Comparison of ENCODE assay signal across 8 cellular contexts in genomic region chr4:141636077-141636770, GRCh38. TPM values are rescaled to one million over a fixed set of nuclear protein-coding genes. Genes with fewer than 3 reads are reported as not detected.
DNase-seq lines count a peak whose midpoint lies in the region; ATAC-seq and TF ChIP-seq lines count a peak whose summit lies in the region.

IL15 (plus strand) TSS chr4:141636583; CDS start chr4:141719465, 82,882 bp downstream.

- DNase-seq in NCI-H187 (lab: John Stamatoyannopoulos, UW) (peak; percentile 5 to 14), NCI-H187 treated with DMSO at 0.1 percent for 48 hours (lab: John Stamatoyannopoulos, UW) (no peak), NCI-H774 (lab: John Stamatoyannopoulos, UW) (peak; percentile 42), fibroblast of villous mesenchyme (ENCODE audit: low read depth) (peak; percentile 81), neuronal stem cell (ENCODE audit: low spot score) (peak; percentile 30), thyroid gland (peak; percentile 90 to 91)
- DNase-seq in activated T-helper 2 cell treated with anti-CD3 and anti-CD28 coated beads, Interferon-gamma antibody, Interleukin-2, Interleukin-4, amounts not matched to agents 10 μg/mL and 5 μg/mL and 100 μg/mL, durations not matched to agents 14 hours and 24 hours and 36 hours (ENCODE audit: low spot score): peak; percentile 57

- no peak within 1 kb of the TSS for H2AK5ac ChIP-seq in neuronal stem cell (ENCODE audit: low read depth, low read length)

- no peak within 1 kb of the TSS for H2BK12ac ChIP-seq in neuronal stem cell (ENCODE audit: low read length)

- no peak within 1 kb of the TSS for H4K8ac ChIP-seq in neuronal stem cell (ENCODE audit: low read depth, low read length)

- peak within 1 kb of the TSS; percentile 14 for H3K27ac Mint-ChIP-seq in activated T-helper 2 cell treated with anti-CD3 and anti-CD28 coated beads, Interferon-gamma antibody, Interleukin-2, Interleukin-4, amounts not matched to agents 10 μg/mL and 5 μg/mL and 100 μg/mL, durations not matched to agents 14 hours and 24 hours and 36 hours

- H3K23ac ChIP-seq in neuronal stem cell (ENCODE audit: low read depth, low read length, poor library complexity): peak within 1 kb of the TSS; percentile 1

- peak within 1 kb of the TSS; percentile 54 for H3K9ac ChIP-seq in neuronal stem cell (ENCODE audit: low read depth, low read length, poor library complexity)

- no peak within 1 kb of the TSS for H2BK120ac ChIP-seq in neuronal stem cell (ENCODE audit: low read depth, low read length)

- H2BK15ac ChIP-seq in neuronal stem cell (ENCODE audit: low read length): no peak within 1 kb of the TSS

- H3K27ac ChIP-seq in neuronal stem cell (replicated peaks; ENCODE audit: low read length) (no peak within 1 kb of the TSS), thyroid gland (peak within 1 kb of the TSS; percentile 91 to 96 (median 94))

- H3K4me3 ChIP-seq in fibroblast of villous mesenchyme (ENCODE audit: low read depth, low read length) (peak within 1 kb of the TSS; percentile 83), neuronal stem cell (ENCODE audit: low read length in 2 of 2) (peak within 1 kb of the TSS; percentile 43 to 87), thyroid gland (replicated peaks in 1 of 3) (peak within 1 kb of the TSS; percentile 59 to 89 (median 86))

- H4K91ac ChIP-seq in neuronal stem cell (ENCODE audit: low read depth, low read length, poor library complexity): no peak within 1 kb of the TSS

- peak within 1 kb of the TSS; percentile 96 for H3K4me2 ChIP-seq in neuronal stem cell (ENCODE audit: insufficient read depth, low read length, poor library complexity, severe bottlenecking)

- H3K4ac ChIP-seq in neuronal stem cell (ENCODE audit: low read length): no peak within 1 kb of the TSS

- intact Hi-C loops in activated T-helper 2 cell treated with anti-CD3 and anti-CD28 coated beads, Interferon-gamma antibody, Interleukin-2, Interleukin-4, amounts not matched to agents 10 μg/mL and 5 μg/mL and 100 μg/mL, durations not matched to agents 14 hours and 24 hours and 36 hours (cut with micrococcal nuclease): loop anchor here (5.0 kb wide), 1 partner anchor 1211 kb away; the partner anchor contains the start of gene INPP4B
- intact Hi-C loops in thyroid gland (cut with DNase I): no loop called here

- H3K36me3 ChIP-seq in neuronal stem cell (replicated peaks in 1 of 2; ENCODE audit: control insufficient read depth in 2 of 2, insufficient read depth in 2 of 2, low read length in 2 of 2): no peaks in the 10 kb centered on the region
- H3K36me3 ChIP-seq in thyroid gland: no peaks in the 10 kb centered on the region

- H3K4me1 ChIP-seq in neuronal stem cell (ENCODE audit: control insufficient read depth in 2 of 2, insufficient read depth in 1 of 2, low read depth in 1 of 2, low read length in 2 of 2) (peaks cover 4% of the 10 kb centered on the region in 2 donors), thyroid gland (peaks cover 7 to 14% of the 10 kb centered on the region in 2 donors)

- no CpG with 5 or more reads among the region's 43 CpGs for WGBS in neuronal stem cell (ENCODE audit: extremely low coverage in 2 of 2, insufficient read length in 2 of 2, insufficient replicate concordance in 1 of 2), 2 donors
- WGBS in thyroid gland, 2 donors: 1 to 2% methylated on average over 24 to 43 of the region's 43 CpGs

- H3K9me3 ChIP-seq in neuronal stem cell (replicated peaks in 1 of 2; ENCODE audit: control insufficient read depth in 2 of 2, insufficient read depth in 1 of 2, low read depth in 1 of 2, low read length in 2 of 2) (no peaks in the 10 kb centered on the region), thyroid gland (no peaks in the 10 kb centered on the region)

- TF ChIP-seq CTCF in fibroblast of villous mesenchyme (IDR thresholded peaks at IDR 0.05; ENCODE audit: insufficient read depth, low read depth, low read length) (no peak), thyroid gland (IDR thresholded peaks at IDR 0.05) (no peak)

- H3K27me3 ChIP-seq in neuronal stem cell (ENCODE audit: control insufficient read depth in 3 of 3, insufficient read depth in 3 of 3, low read depth in 1 of 3, low read length in 3 of 3) (peaks cover 11 to 29% (median 22%) of the 10 kb centered on the region in 3 experiments), thyroid gland (no peaks in the 10 kb centered on the region)

- H3K36me3 Mint-ChIP-seq in activated T-helper 2 cell treated with anti-CD3 and anti-CD28 coated beads, Interferon-gamma antibody, Interleukin-2, Interleukin-4, amounts not matched to agents 10 μg/mL and 5 μg/mL and 100 μg/mL, durations not matched to agents 14 hours and 24 hours and 36 hours (ENCODE audit: low read depth): no peaks in the 10 kb centered on the region

- no peaks in the 10 kb centered on the region for H3K79me1 ChIP-seq in neuronal stem cell (ENCODE audit: low read depth, low read length)

- no peak for TF ChIP-seq POLR2A in thyroid gland (IDR thresholded peaks at IDR 0.05)

- peak within 1 kb of the TSS; percentile 65 for H3K18ac ChIP-seq in neuronal stem cell (ENCODE audit: low read length)

- no peak within 1 kb of the TSS for H2BK5ac ChIP-seq in neuronal stem cell (ENCODE audit: low read length)

- H3K4me1 Mint-ChIP-seq in activated T-helper 2 cell treated with anti-CD3 and anti-CD28 coated beads, Interferon-gamma antibody, Interleukin-2, Interleukin-4, amounts not matched to agents 10 μg/mL and 5 μg/mL and 100 μg/mL, durations not matched to agents 14 hours and 24 hours and 36 hours (ENCODE audit: low read depth): peaks cover 7% of the 10 kb centered on the region

- H3K27me3 Mint-ChIP-seq in activated T-helper 2 cell treated with anti-CD3 and anti-CD28 coated beads, Interferon-gamma antibody, Interleukin-2, Interleukin-4, amounts not matched to agents 10 μg/mL and 5 μg/mL and 100 μg/mL, durations not matched to agents 14 hours and 24 hours and 36 hours (ENCODE audit: low read depth): peaks cover 38% of the 10 kb centered on the region

- H2AFZ ChIP-seq in neuronal stem cell (ENCODE audit: low read length): peak within 1 kb of the TSS; percentile 90

- H3K9me3 Mint-ChIP-seq in activated T-helper 2 cell treated with anti-CD3 and anti-CD28 coated beads, Interferon-gamma antibody, Interleukin-2, Interleukin-4, amounts not matched to agents 10 μg/mL and 5 μg/mL and 100 μg/mL, durations not matched to agents 14 hours and 24 hours and 36 hours: no peaks in the 10 kb centered on the region

- peak; percentile 59 for ATAC-seq in HG02852 (IDR thresholded peaks at IDR 0.05; ENCODE audit: unreplicated experiment)

- peak within 1 kb of the TSS; percentile 89 for H3K4me3 Mint-ChIP-seq in activated T-helper 2 cell treated with anti-CD3 and anti-CD28 coated beads, Interferon-gamma antibody, Interleukin-2, Interleukin-4, amounts not matched to agents 10 μg/mL and 5 μg/mL and 100 μg/mL, durations not matched to agents 14 hours and 24 hours and 36 hours (ENCODE audit: low read depth)

- H3K14ac ChIP-seq in neuronal stem cell (ENCODE audit: low read length): no peak within 1 kb of the TSS

RNA-seq across cellular contexts. Expression of gene IL15, which starts in this region (rescaled TPM):
- total RNA-seq in activated T-helper 2 cell treated with anti-CD3 and anti-CD28 coated beads, Interferon-gamma antibody, Interleukin-2, Interleukin-4, amounts not matched to agents 10 μg/mL and 5 μg/mL and 100 μg/mL, durations not matched to agents 14 hours and 24 hours and 36 hours: 0.16 and 0.59 TPM in 2 replicates
- 9.5 and 11.6 TPM in 2 replicates for total RNA-seq in fibroblast of villous mesenchyme
- polyA plus RNA-seq in neuronal stem cell (2013, experiment 1 of 2): 0.07 TPM
- polyA plus RNA-seq in neuronal stem cell (2013, experiment 2 of 2): 0.06 TPM
- total RNA-seq in thyroid gland: 10 to 100 TPM; 25.3 to 45.8 (median 29.0) TPM

Comparison
In these comparisons a context has a peak if more than half of its experiments do, and no peak if none do; other contexts are left out.
1. Peak in DNase-seq in activated T-helper 2 cell treated with anti-CD3 and anti-CD28 coated beads, Interferon-gamma antibody, Interleukin-2, Interleukin-4, amounts not matched to agents 10 μg/mL and 5 μg/mL and 100 μg/mL, durations not matched to agents 14 hours and 24 hours and 36 hours; RNA of the gene not detected or under 1 TPM.